11 cellular contexts compared by ENCODE assay signal in the genomic region with DNA sequence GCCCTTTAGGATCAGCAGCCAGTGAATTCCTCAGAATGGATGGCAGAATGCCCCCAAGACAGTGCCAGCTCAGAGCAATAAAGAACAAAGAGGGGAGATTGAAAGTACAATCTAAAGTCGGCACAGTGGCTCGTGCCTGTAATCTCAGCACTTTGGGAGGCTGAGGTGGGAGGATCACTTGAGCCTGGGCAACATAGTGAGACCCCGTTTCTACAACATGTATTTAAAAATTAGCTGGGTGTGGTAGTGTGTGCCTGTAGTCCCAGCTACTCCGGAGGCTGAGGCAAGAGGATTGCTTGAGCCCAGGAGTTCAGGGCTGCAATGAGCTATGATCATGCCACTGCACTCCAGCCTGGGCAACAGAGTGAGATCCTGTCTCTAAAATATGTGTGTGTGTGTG. TPM values are rescaled to one million over a fixed set of nuclear protein-coding genes. Genes with fewer than 3 reads are reported as not detected.
"Had no signal": no experiment of that assay in that cellular context is flagged by ENCODE, and none has a peak within 500 bp of the region (broad histone marks: within the 10 kb centered on the region; RNA-seq: fewer than 3 reads in every experiment).

No MANE protein-coding gene starts in this region.

RNA-seq across cellular contexts. Expression of gene PRND, which starts 1.8 kb away (rescaled TPM):
- total RNA-seq: naive thymus-derived CD8-positive, alpha-beta T cell; natural killer cell treated with Interleukin-12 subunit alpha and Interleukin-12 subunit beta and Interleukin-15 and Interleukin-18, amount 100 ng/mL, for 72 hours; neural crest cell; osteocyte; posterior vena cava; right atrium auricular region; smooth muscle cell; spleen; subcutaneous adipose tissue; transverse colon had no signal
- polyA plus RNA-seq: naive thymus-derived CD8-positive, alpha-beta T cell; pancreas; smooth muscle cell had no signal
